In the genomic region with DNA sequence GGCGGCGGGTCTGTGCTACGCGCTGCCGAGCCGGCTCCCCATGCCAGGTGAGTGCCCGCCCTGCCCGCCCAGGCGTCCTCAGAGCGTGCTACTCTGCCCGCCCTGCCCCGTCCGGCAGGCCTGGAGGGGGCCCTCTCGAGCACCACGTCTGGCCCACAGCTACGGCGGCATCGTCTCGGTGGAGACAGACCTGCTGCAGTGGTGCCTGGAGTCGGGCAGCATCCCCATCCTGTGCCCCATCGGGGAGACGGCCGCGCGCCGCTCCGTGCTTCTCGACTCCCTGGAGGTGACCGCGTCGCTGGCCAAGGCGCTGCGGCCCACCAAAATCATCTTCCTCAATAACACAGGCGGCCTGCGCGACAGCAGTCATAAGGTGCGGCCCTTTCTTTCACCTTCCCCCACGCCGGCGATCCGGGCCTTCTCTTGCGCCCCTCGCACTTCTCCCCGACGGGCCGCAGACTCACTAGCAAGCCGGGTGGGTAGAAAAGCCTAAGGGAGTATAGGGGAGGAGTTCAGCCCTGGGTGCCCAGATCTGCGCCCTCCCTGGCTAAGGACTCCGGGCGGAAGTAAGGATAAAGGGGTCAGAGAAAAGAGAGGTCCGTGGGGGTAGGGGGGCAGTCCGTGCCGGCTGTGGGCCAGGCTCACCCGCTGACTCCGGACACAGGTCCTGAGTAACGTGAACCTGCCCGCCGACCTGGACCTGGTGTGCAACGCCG, we compare ENCODE assay signal across 8 cellular contexts. TPM values are rescaled to one million over a fixed set of nuclear protein-coding genes. Genes with fewer than 3 reads are reported as not detected.
DNase-seq lines count a peak whose midpoint lies in the region; ATAC-seq and TF ChIP-seq lines count a peak whose summit lies in the region.

No MANE protein-coding gene starts in this region.

- H3K27me3 ChIP-seq in right lobe of liver: no peaks in the 10 kb centered on the region

- H3K27me3 Mint-ChIP-seq in T-helper 1 cell treated with Interleukin-12 subunit alpha and Interleukin-12 subunit beta and Interleukin-4 antibody, amounts not matched to agents 30 μg/mL and 1 μg/mL, for 36 hours (ENCODE audit: low read depth): peaks cover 32% of the 10 kb centered on the region
- peaks cover 6% of the 10 kb centered on the region for H3K27me3 Mint-ChIP-seq in chondrocyte (ENCODE audit: low read depth)
- peaks cover 20% of the 10 kb centered on the region for H3K27me3 Mint-ChIP-seq in stimulated activated naive CD8-positive, alpha-beta T cell treated with anti-CD3 and anti-CD28 coated beads, Interleukin-15, Interleukin-2, amounts not matched to agents 100 ng/mL and 50 ng/mL, for 24 hours

- H3K27ac ChIP-seq in right lobe of liver: peak overlapping the region; percentile 39 to 95 (median 74)

- peak; percentile 75 for DNase-seq in Right ventricle myocardium inferior (ENCODE audit: missing footprints)
- DNase-seq in cardiac septum (ENCODE audit: low spot score): no peak
- no peak for DNase-seq in chondrocyte (ENCODE audit: low spot score)
- DNase-seq in right lobe of liver: peak; percentile 62 to 76 (median 69)

- intact Hi-C loops in Right ventricle myocardium inferior (cut with DNase I): loop anchor here (2.0 to 5.0 kb wide), 3 partner anchors 36 to 161 kb away; no protein-coding TSS in a partner anchor
- intact Hi-C loops in cardiac septum (cut with DNase I): loop anchor here (5.0 kb wide), 2 partner anchors 36 to 161 kb away; no protein-coding TSS in a partner anchor
- intact Hi-C loops in right lobe of liver (cut with DNase I): no loop called here

- 2% methylated on average over 19 of the region's 60 CpGs for WGBS in right lobe of liver (ENCODE audit: insufficient coverage, low coverage, low lambda C conversion rate, missing lambda C conversion rate)

- H3K4me1 Mint-ChIP-seq in T-helper 1 cell treated with Interleukin-12 subunit alpha and Interleukin-12 subunit beta and Interleukin-4 antibody, amounts not matched to agents 30 μg/mL and 1 μg/mL, for 36 hours (ENCODE audit: low read depth): peaks cover 17% of the 10 kb centered on the region
- peaks cover 21% of the 10 kb centered on the region for H3K4me1 Mint-ChIP-seq in chondrocyte (ENCODE audit: low read depth)
- H3K4me1 Mint-ChIP-seq in stimulated activated naive CD8-positive, alpha-beta T cell treated with anti-CD3 and anti-CD28 coated beads, Interleukin-15, Interleukin-2, amounts not matched to agents 100 ng/mL and 50 ng/mL, for 24 hours (ENCODE audit: low read depth): peaks cover 23% of the 10 kb centered on the region

- H3K9me3 Mint-ChIP-seq in T-helper 1 cell treated with Interleukin-12 subunit alpha and Interleukin-12 subunit beta and Interleukin-4 antibody, amounts not matched to agents 30 μg/mL and 1 μg/mL, for 36 hours: no peaks in the 10 kb centered on the region
- H3K9me3 Mint-ChIP-seq in chondrocyte (ENCODE audit: low read depth): no peaks in the 10 kb centered on the region
- no peaks in the 10 kb centered on the region for H3K9me3 Mint-ChIP-seq in stimulated activated naive CD8-positive, alpha-beta T cell treated with anti-CD3 and anti-CD28 coated beads, Interleukin-15, Interleukin-2, amounts not matched to agents 100 ng/mL and 50 ng/mL, for 24 hours

- H3K4me3 ChIP-seq in right lobe of liver: peak overlapping the region; percentile 53 to 85 (median 83)

- TF ChIP-seq CTCF in chondrocyte (IDR thresholded peaks at IDR 0.05) (peak; percentile 60), right lobe of liver (IDR thresholded peaks at IDR 0.05) (peak in 3 of 4 donors; percentile 18 to 24 (median 20))

- peak overlapping the region; percentile 67 for H3K27ac Mint-ChIP-seq in T-helper 1 cell treated with Interleukin-12 subunit alpha and Interleukin-12 subunit beta and Interleukin-4 antibody, amounts not matched to agents 30 μg/mL and 1 μg/mL, for 36 hours
- peak overlapping the region; percentile 45 for H3K27ac Mint-ChIP-seq in chondrocyte (ENCODE audit: unreplicated experiment)
- H3K27ac Mint-ChIP-seq in stimulated activated naive CD8-positive, alpha-beta T cell treated with anti-CD3 and anti-CD28 coated beads, Interleukin-15, Interleukin-2, amounts not matched to agents 100 ng/mL and 50 ng/mL, for 24 hours: peak overlapping the region; percentile 71

- peaks cover 0 to 47% (median 17%) of the 10 kb centered on the region in 4 donors for H3K36me3 ChIP-seq in right lobe of liver

- TF ChIP-seq POLR2A in right lobe of liver (IDR thresholded peaks at IDR 0.05): no peak

- no peaks in the 10 kb centered on the region for H3K36me3 Mint-ChIP-seq in T-helper 1 cell treated with Interleukin-12 subunit alpha and Interleukin-12 subunit beta and Interleukin-4 antibody, amounts not matched to agents 30 μg/mL and 1 μg/mL, for 36 hours (ENCODE audit: low read depth)
- H3K36me3 Mint-ChIP-seq in chondrocyte (ENCODE audit: low read depth): peaks cover 2% of the 10 kb centered on the region
- H3K36me3 Mint-ChIP-seq in stimulated activated naive CD8-positive, alpha-beta T cell treated with anti-CD3 and anti-CD28 coated beads, Interleukin-15, Interleukin-2, amounts not matched to agents 100 ng/mL and 50 ng/mL, for 24 hours (ENCODE audit: low read depth): peaks cover 10% of the 10 kb centered on the region

- H3K4me1 ChIP-seq in right lobe of liver: peaks cover 2 to 54% (median 29%) of the 10 kb centered on the region in 4 donors

- no peak for ATAC-seq in Right ventricle myocardium inferior
- ATAC-seq in right lobe of liver: peak; percentile 5 to 34 (median 16)
- ATAC-seq in GM18909 (IDR thresholded peaks at IDR 0.05; ENCODE audit: poor library complexity, unreplicated experiment): no peak
- no peak for ATAC-seq in HG03439 (IDR thresholded peaks at IDR 0.05; ENCODE audit: unreplicated experiment)

- peak overlapping the region; percentile 90 for H3K4me3 Mint-ChIP-seq in T-helper 1 cell treated with Interleukin-12 subunit alpha and Interleukin-12 subunit beta and Interleukin-4 antibody, amounts not matched to agents 30 μg/mL and 1 μg/mL, for 36 hours
- peak overlapping the region; percentile 80 for H3K4me3 Mint-ChIP-seq in chondrocyte (ENCODE audit: unreplicated experiment)
- H3K4me3 Mint-ChIP-seq in stimulated activated naive CD8-positive, alpha-beta T cell treated with anti-CD3 and anti-CD28 coated beads, Interleukin-15, Interleukin-2, amounts not matched to agents 100 ng/mL and 50 ng/mL, for 24 hours: peak overlapping the region; percentile 85

- no peaks in the 10 kb centered on the region for H3K9me3 ChIP-seq in right lobe of liver

RNA-seq across cellular contexts. Expression of a gene that starts 1.6 kb away (rescaled TPM):
- total RNA-seq in Right ventricle myocardium inferior (0.68 TPM), cardiac septum (0.51 TPM), chondrocyte (0.40 to 0.51 TPM (median 0.41 TPM) in 3 replicates), right lobe of liver (10 to 100 TPM; 12.1 to 56.2 (median 45.6) TPM)

RNA-seq across cellular contexts. Expression of a gene that starts 8.7 kb away (rescaled TPM):
- 21.5 TPM for total RNA-seq in Right ventricle myocardium inferior
- 12.4 TPM for total RNA-seq in cardiac septum
- 14.1 to 20.4 TPM (median 19.0 TPM) in 3 replicates for total RNA-seq in chondrocyte
- total RNA-seq in right lobe of liver: 10 to 100 TPM in 4 of 6 experiments, 1 to 10 TPM in 2; 6.7 to 23.6 (median 10.9) TPM

RNA-seq across cellular contexts. Expression of a gene that starts 52.3 kb away (rescaled TPM):
- total RNA-seq in Right ventricle myocardium inferior (not detected), cardiac septum (not detected), chondrocyte (not detected in 3 replicates), right lobe of liver (not detected)

Comparison
In these comparisons a context has a peak if more than half of its experiments do, and no peak if none do; other contexts are left out.
1. DNase-seq: peak in Right ventricle myocardium inferior (single experiment) and right lobe of liver (3 of 3); none in cardiac septum (single experiment) and chondrocyte (single experiment).
2. ATAC-seq: peak in right lobe of liver (4 of 4); none in Right ventricle myocardium inferior (single experiment), GM18909 (single experiment) and HG03439 (single experiment).
3. intact Hi-C loops: an anchor here in Right ventricle myocardium inferior (2.0 to 5.0 kb wide) and cardiac septum (5.0 kb wide); none called in right lobe of liver.
4. Peak in every context shown above with its lines, with median percentiles within 50 percentile points of each other: H3K27ac Mint-ChIP-seq and H3K4me3 Mint-ChIP-seq.